1 cellular context compared by ENCODE assay signal in the genomic region with DNA sequence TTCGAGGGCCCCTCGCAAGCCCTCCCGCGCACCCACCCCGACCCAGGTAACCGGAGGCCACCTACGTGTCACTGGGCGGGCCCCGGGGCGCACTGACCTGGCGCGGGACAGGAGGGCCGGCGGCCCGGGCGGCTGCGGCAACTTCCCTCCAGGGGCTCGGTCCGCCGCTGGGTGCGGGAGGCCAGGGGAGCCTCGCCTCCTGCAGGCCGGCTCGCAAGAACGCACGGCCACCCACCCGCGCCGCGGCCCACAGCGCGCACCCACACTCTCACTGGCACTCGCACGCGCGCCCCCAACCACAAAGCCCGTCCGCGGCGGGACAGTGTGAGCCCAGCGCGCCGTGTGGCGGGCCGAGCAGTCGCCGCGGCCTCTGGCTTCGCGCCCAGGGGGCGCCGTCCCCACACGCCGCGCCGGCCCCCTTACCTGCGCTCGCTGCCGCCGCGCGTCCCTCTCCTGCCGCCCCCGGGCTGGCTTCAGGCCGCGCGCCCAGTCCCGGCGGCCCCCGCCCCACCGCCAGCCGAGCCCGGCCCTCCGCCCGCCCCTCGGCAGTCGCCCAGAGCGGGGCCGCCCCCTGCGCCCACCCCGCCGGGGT.
TF ChIP-seq lines count a peak whose summit lies in the region.

No MANE protein-coding gene starts in this region.

TF ChIP-seq in IMR-90, 13 proteins besides CTCF, POLR2A, EP300 and RAD21 (continued from another document):
- TF ChIP-seq, protein P1, sequence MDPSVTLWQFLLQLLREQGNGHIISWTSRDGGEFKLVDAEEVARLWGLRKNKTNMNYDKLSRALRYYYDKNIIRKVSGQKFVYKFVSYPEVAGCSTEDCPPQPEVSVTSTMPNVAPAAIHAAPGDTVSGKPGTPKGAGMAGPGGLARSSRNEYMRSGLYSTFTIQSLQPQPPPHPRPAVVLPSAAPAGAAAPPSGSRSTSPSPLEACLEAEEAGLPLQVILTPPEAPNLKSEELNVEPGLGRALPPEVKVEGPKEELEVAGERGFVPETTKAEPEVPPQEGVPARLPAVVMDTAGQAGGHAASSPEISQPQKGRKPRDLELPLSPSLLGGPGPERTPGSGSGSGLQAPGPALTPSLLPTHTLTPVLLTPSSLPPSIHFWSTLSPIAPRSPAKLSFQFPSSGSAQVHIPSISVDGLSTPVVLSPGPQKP (IDR thresholded peaks at IDR 0.05; ENCODE audit: borderline replicate concordance, low read depth, low read length) = no peak
- TF ChIP-seq CHD1 (IDR thresholded peaks at IDR 0.05; ENCODE audit: low read depth, low read length) = no peak
- no peak for TF ChIP-seq FOS (IDR thresholded peaks at IDR 0.05; ENCODE audit: low read depth, low read length)
- TF ChIP-seq MAZ (IDR thresholded peaks at IDR 0.05; ENCODE audit: borderline replicate concordance, low read depth, low read length) = 0 out of 2 replicates have a peak, but pooled peaks have one; percentile 13
- peak; percentile 9; the same call in 1 of the 2 replicates for TF ChIP-seq BHLHE40 (IDR thresholded peaks at IDR 0.05; ENCODE audit: low read depth, low read length)
- TF ChIP-seq SMC3 (IDR thresholded peaks at IDR 0.05; ENCODE audit: low read depth, low read length) = peak; percentile 18; the same call in 1 of the 2 replicates
- TF ChIP-seq RCOR1 (IDR thresholded peaks at IDR 0.05; ENCODE audit: insufficient replicate concordance, low read length) = no peak
- TF ChIP-seq CEBPB (IDR thresholded peaks at IDR 0.05; ENCODE audit: low read depth, low read length) = no peak
